In the genomic region with DNA sequence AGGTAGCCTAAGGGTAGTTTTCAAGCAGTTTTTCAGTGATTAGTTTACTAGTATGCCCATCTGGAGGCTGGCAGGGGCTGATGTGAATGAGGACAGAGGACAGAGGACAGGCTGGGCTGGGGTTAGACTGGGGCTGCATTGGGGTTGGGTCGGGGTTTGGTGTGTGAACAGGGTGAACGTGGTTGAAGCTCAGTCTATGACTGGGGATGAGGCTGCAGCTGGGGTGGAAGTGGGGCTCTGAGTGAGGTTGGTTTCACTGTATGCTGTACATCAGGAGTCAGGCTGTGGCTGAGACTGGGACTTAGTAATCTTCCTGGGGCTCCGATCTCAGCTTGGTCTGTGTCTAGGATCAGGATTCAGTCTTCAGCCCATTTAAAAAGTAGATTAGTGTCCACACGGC, we compare ENCODE assay signal across 32 cellular contexts. TPM values are rescaled to one million over a fixed set of nuclear protein-coding genes. Genes with fewer than 3 reads are reported as not detected.
A peak's percentile ranks its signal among the peaks of the same experiment; 100 is the strongest.
DNase-seq lines count a peak whose midpoint lies in the region; ATAC-seq, FAIRE-seq and TF ChIP-seq lines count a peak whose summit lies in the region.
"Had no signal": no experiment of that assay in that cellular context is flagged by ENCODE, and none has a peak within 500 bp of the region (broad histone marks: within the 10 kb centered on the region; RNA-seq: fewer than 3 reads in every experiment).

No MANE protein-coding gene starts in this region.

- peak overlapping the region; percentile 31; the same call in 1 of the 2 replicates for H2BK15ac ChIP-seq in H1 (ENCODE audit: low read length)

- peaks cover 16% of the 10 kb centered on the region; the same call in 1 of the 2 replicates for H3K9me2 ChIP-seq in GM23338 (ENCODE audit: insufficient read depth)

- no peak overlapping the region for H3K4me3 Mint-ChIP-seq in GM23338
- H3K4me3 Mint-ChIP-seq: CD4-positive, alpha-beta memory T cell had no signal

- H3K9ac ChIP-seq in H1 (replicated peaks in 1 of 4; ENCODE audit: extremely low read depth in 1 of 4, low read depth in 3 of 4, low read length in 3 of 4), result no peak overlapping the region
- H3K9ac ChIP-seq in skeletal muscle tissue (ENCODE audit: low read depth in 1 of 3, low read length in 3 of 3), result peak overlapping the region in 1 of 3 donors; percentile 16
- H3K9ac ChIP-seq: BLaER1 treated with 17β-estradiol and CSF1 and Interleukin-3, amounts not matched to agents 10 nM and 100 nM; GM23248 had no signal

- H2BK5ac ChIP-seq in H1 (ENCODE audit: low read depth, low read length), result no peak overlapping the region

- H3K27ac Mint-ChIP-seq in GM23338, result no peak overlapping the region
- H3K27ac Mint-ChIP-seq: CD4-positive, alpha-beta memory T cell had no signal

- POLR2A ChIA-PET in H1 (lab: Charles Lee; ENCODE audit: partially characterized antibody), result no interaction called here

- H3K18ac ChIP-seq in H1 (ENCODE audit: extremely low read depth, low read length), result no peak overlapping the region

- no peak overlapping the region for H3K14ac ChIP-seq in H1 (ENCODE audit: insufficient read length)

- no peaks in the 10 kb centered on the region for H3K79me1 ChIP-seq in H1 (ENCODE audit: low read depth, low read length)

- no peak overlapping the region for H3K23ac ChIP-seq in H1 (ENCODE audit: insufficient read length)

- H2BK12ac ChIP-seq in H1 (ENCODE audit: low read depth, low read length), result no peak overlapping the region

- H3K56ac ChIP-seq in H1 (replicated peaks; ENCODE audit: insufficient read length, low read depth, low read length), result no peak overlapping the region

- no peak for ATAC-seq in GM23338
- ATAC-seq in GM19351 (IDR thresholded peaks at IDR 0.05; ENCODE audit: unreplicated experiment), result no peak
- ATAC-seq: GM12878, HepG2 had no signal

- H2AFZ ChIP-seq in GM23338 (0 out of 2 replicates have a peak overlapping the region, but pooled peaks have one; percentile 14), H1 (ENCODE audit: low read length) (no peak overlapping the region)
- H2AFZ ChIP-seq: GM23248 had no signal

- no peak overlapping the region for H2AK5ac ChIP-seq in H1 (ENCODE audit: low read depth, low read length)

- H3K4me2 ChIP-seq in GM23338 (no peak overlapping the region), H1 (ENCODE audit: insufficient read depth in 1 of 2, low read depth in 2 of 2, low read length in 2 of 2) (no peak overlapping the region)
- H3K4me2 ChIP-seq: BLaER1 treated with 17β-estradiol and CSF1 and Interleukin-3, amounts not matched to agents 10 nM and 100 nM had no signal

- no peak for TF ChIP-seq EP300 in H1 (IDR thresholded peaks at IDR 0.05; ENCODE audit: borderline replicate concordance in 1 of 2, low read depth in 2 of 2, low read length in 2 of 2)

- peaks cover 4% of the 10 kb centered on the region for H3K27me3 Mint-ChIP-seq in GM23338 (ENCODE audit: insufficient read depth, low read depth, poor library complexity)

- H3K79me2 ChIP-seq in GM23338 (replicated peaks; ENCODE audit: insufficient read depth) (no peaks in the 10 kb centered on the region), H1 (ENCODE audit: control insufficient read depth in 1 of 2, insufficient read depth in 2 of 2, low read length in 2 of 2) (no peaks in the 10 kb centered on the region)

- H2BK120ac ChIP-seq in H1 (replicated peaks; ENCODE audit: low read depth, low read length), result no peak overlapping the region

- H3K36me3 Mint-ChIP-seq in GM23338 (ENCODE audit: low read depth), result no peaks in the 10 kb centered on the region
- H3K36me3 Mint-ChIP-seq: CD4-positive, alpha-beta memory T cell had no signal

- H3K27ac ChIP-seq in GM23338 (ENCODE audit: low read depth) (no peak overlapping the region), H1 (ENCODE audit: low read depth, low read length) (no peak overlapping the region), skeletal muscle tissue (ENCODE audit: low read depth, low read length) (no peak overlapping the region)
- H3K27ac ChIP-seq: 22Rv1; BLaER1 treated with 17β-estradiol and CSF1 and Interleukin-3, amounts not matched to agents 10 nM and 100 nM; GM23248; HL-60; SK-N-MC had no signal

- H3K4me1 ChIP-seq in GM23338 (ENCODE audit: insufficient read depth) (no peaks in the 10 kb centered on the region), H1 (replicated peaks in 1 of 4; ENCODE audit: control insufficient read depth in 3 of 4, insufficient read depth in 4 of 4, low read length in 3 of 4) (no peaks in the 10 kb centered on the region), skeletal muscle tissue (ENCODE audit: control insufficient read depth in 3 of 3, insufficient read depth in 3 of 3, low read length in 3 of 3) (peaks cover 20 to 34% (median 28%) of the 10 kb centered on the region in 3 donors)

- no peak overlapping the region for H4K91ac ChIP-seq in H1 (replicated peaks; ENCODE audit: insufficient read length, low read length)

- H4K8ac ChIP-seq in H1 (ENCODE audit: extremely low read depth, insufficient read depth, low read length), result no peak overlapping the region

- no peaks in the 10 kb centered on the region; the same call in 2 of the 3 replicates for H3K4me1 Mint-ChIP-seq in GM23338
- H3K4me1 Mint-ChIP-seq: CD4-positive, alpha-beta memory T cell had no signal

- WGBS in H1 (ENCODE audit: extremely low coverage in 1 of 2, insufficient coverage in 1 of 2, insufficient read length in 1 of 2, insufficient replicate concordance in 2 of 2, low coverage in 1 of 2, low lambda C conversion rate in 2 of 2, missing lambda C conversion rate in 1 of 2), 2 experiments, result 82% methylated on average over 4 of the region's 4 CpGs; no CpG with 5 or more reads in 1 of the 2 experiments

- H3K23me2 ChIP-seq in H1 (ENCODE audit: low read depth, low read length), result no peaks in the 10 kb centered on the region

- no peaks in the 10 kb centered on the region for H3K9me3 Mint-ChIP-seq in GM23338
- H3K9me3 Mint-ChIP-seq: CD4-positive, alpha-beta memory T cell had no signal

- H3K36me3 ChIP-seq in GM23338 (ENCODE audit: insufficient read depth) (no peaks in the 10 kb centered on the region), H1 (ENCODE audit: control insufficient read depth in 2 of 4, insufficient read depth in 4 of 4, low read length in 3 of 4) (no peaks in the 10 kb centered on the region), skeletal muscle tissue (ENCODE audit: control insufficient read depth in 3 of 3, insufficient read depth in 3 of 3, low read length in 3 of 3) (no peaks in the 10 kb centered on the region)
- H3K36me3 ChIP-seq: BLaER1 treated with 17β-estradiol and CSF1 and Interleukin-3, amounts not matched to agents 10 nM and 100 nM had no signal

- H3K27me3 ChIP-seq in GM23338 (ENCODE audit: insufficient read depth) (no peaks in the 10 kb centered on the region), H1 (replicated peaks in 1 of 4; ENCODE audit: control insufficient read depth in 3 of 4, extremely low read depth in 1 of 4, insufficient read depth in 3 of 4, low read length in 3 of 4) (no peaks in the 10 kb centered on the region), skeletal muscle tissue (ENCODE audit: control insufficient read depth in 3 of 3, insufficient read depth in 3 of 3, low read length in 3 of 3) (no peaks in the 10 kb centered on the region)
- H3K27me3 ChIP-seq: BLaER1 treated with 17β-estradiol and CSF1 and Interleukin-3, amounts not matched to agents 10 nM and 100 nM had no signal

- TF ChIP-seq CTCF in GM23338 (conservative IDR thresholded peaks at IDR 0.05; ENCODE audit: low read depth in 2 of 2), result no peak
- TF ChIP-seq CTCF in H1 (IDR thresholded peaks at IDR 0.05; ENCODE audit: control extremely low read depth in 1 of 3, insufficient read depth in 1 of 3, low read depth in 1 of 3, low read length in 3 of 3), result no peak

- no peak for FAIRE-seq in H1 (lab: Jason Lieb, UNC)
- FAIRE-seq: GM12878, HepG2, K562 had no signal

- TF ChIP-seq POLR2A in H1 (IDR thresholded peaks at IDR 0.05; ENCODE audit: control extremely low read depth in 1 of 2, low read depth in 2 of 2, low read length in 2 of 2), result no peak

- no peaks in the 10 kb centered on the region for H4K20me1 ChIP-seq in GM23338 (replicated peaks; ENCODE audit: insufficient read depth)
- H4K20me1 ChIP-seq in H1 (replicated peaks in 1 of 2; ENCODE audit: control insufficient read depth in 1 of 2, insufficient read depth in 2 of 2, low read length in 2 of 2), result no peaks in the 10 kb centered on the region
- H4K20me1 ChIP-seq: BLaER1 treated with 17β-estradiol and CSF1 and Interleukin-3, amounts not matched to agents 10 nM and 100 nM had no signal

- peak; percentile 49 for DNase-seq in NCI-H748 (lab: John Stamatoyannopoulos, UW; ENCODE audit: unreplicated experiment)
- no peak for DNase-seq in NCI-H748 treated with DMSO at 0.1 percent for 48 hours (lab: John Stamatoyannopoulos, UW)
- DNase-seq in GM23338 (ENCODE audit: low spot score), result no peak
- no peak for DNase-seq in H1 (ENCODE audit: low read depth in 1 of 2, low spot score in 2 of 2)
- DNase-seq in cerebellar cortex (ENCODE audit: low spot score), result no peak
- no peak for DNase-seq in stimulated activated CD4-positive, alpha-beta T cell treated with anti-CD3 and anti-CD28 coated beads, Interleukin-2, amount 100 ng/mL, for 24 hours
- DNase-seq: Caco-2; CD4-positive, alpha-beta memory T cell; DMS 273 treated with DMSO at 0.1 percent for 48 hours; DND-41; GM23248; HCEC 1CT; MM.1S; NCI-H1092; NCI-H1436; NCI-H187 treated with DMSO at 0.1 percent for 48 hours; NCI-H2107; NCI-H774; OCI-M1; SHP77 treated with DMSO at 0.1 percent for 48 hours had no signal

- H2BK20ac ChIP-seq in H1 (ENCODE audit: low read length), result no peak overlapping the region

- no peak overlapping the region for H3K4me3 ChIP-seq in GM23338
- no peak overlapping the region for H3K4me3 ChIP-seq in H1 (ENCODE audit: extremely low read depth in 1 of 4, insufficient read depth in 2 of 4, low read depth in 3 of 4, low read length in 4 of 4)
- H3K4me3 ChIP-seq in skeletal muscle tissue (ENCODE audit: low read length in 3 of 3), result peak overlapping the region; percentile 44 to 66 (median 61)
- H3K4me3 ChIP-seq: BLaER1 treated with 17β-estradiol and CSF1 and Interleukin-3, amounts not matched to agents 10 nM and 100 nM; GM12878; GM23248; K562; SK-N-MC had no signal

- no peaks in the 10 kb centered on the region; a peak in 1 of 4 replicates for H3K9me3 ChIP-seq in H1 (ENCODE audit: insufficient read depth in 2 of 2, low read depth in 1 of 2, low read length in 1 of 2)
- H3K9me3 ChIP-seq in skeletal muscle tissue (ENCODE audit: control insufficient read depth in 3 of 3, low read length in 3 of 3), result no peaks in the 10 kb centered on the region
- H3K9me3 ChIP-seq: BLaER1 treated with 17β-estradiol and CSF1 and Interleukin-3, amounts not matched to agents 10 nM and 100 nM; Caco-2 had no signal

- H4K5ac ChIP-seq in H1 (ENCODE audit: insufficient read length, low read depth, low read length), result no peak overlapping the region

- TF ChIP-seq RAD21 in H1 (IDR thresholded peaks at IDR 0.05 in 1 of 2, conservative IDR thresholded peaks at IDR 0.05 in 1 of 2; ENCODE audit: low read depth in 2 of 2, low read length in 2 of 2), result no peak

- H3F3A ChIP-seq in GM23338 (replicated peaks; ENCODE audit: low read depth), result no peaks in the 10 kb centered on the region

- H3K4ac ChIP-seq in H1 (replicated peaks; ENCODE audit: insufficient read length, low read depth, low read length), result no peak overlapping the region

- CTCF ChIA-PET in H1 (lab: Charles Lee; ENCODE audit: partially characterized antibody), result interaction anchor here (1.1 to 1.4 kb wide), 2 partner anchors 8 to 182 kb away, joined by 3 to 4 read pairs; no protein-coding TSS in a partner anchor

RNA-seq across cellular contexts. Expression of gene OR51E1, which starts 0.5 kb away (rescaled TPM):
- not detected in 2 replicates for total RNA-seq in GM23338 (2014; rRNA removed; shearing (Covaris generic))
- not detected in 2 replicates for polyA plus RNA-seq in GM23338 (2016; fragmentation: Nextera tagmentation; extraction: Ambion mirVana)
- total RNA-seq in H1 (2021; fragmentation: NEBNext Ultra II Directional; extraction: Animal tissue kit (Norgen Biotek cat#: 25700)), result not detected in 2 replicates
- polyA plus RNA-seq in H1 (2011; rRNA removed), result not detected in 2 replicates
- polyA plus RNA-seq in H1 (2011; cell fraction: cytosol; rRNA removed), result not detected
- not detected for polyA plus RNA-seq in H1 (2011; cell fraction: nucleus; rRNA removed)
- polyA plus RNA-seq in H1 (2012, experiment 1 of 2), result not detected in 4 replicates
- polyA plus RNA-seq in H1 (2012, experiment 2 of 2), result not detected
- polyA plus RNA-seq in H1 (2013, experiment 1 of 2), result not detected
- not detected for polyA plus RNA-seq in H1 (2013, experiment 2 of 2)
- polyA minus RNA-seq in H1 (2011; rRNA and poly(A)+ RNA removed), result not detected in 2 replicates
- polyA minus RNA-seq in H1 (2011; cell fraction: cytosol; rRNA and poly(A)+ RNA removed), result not detected
- polyA minus RNA-seq in H1 (2011; cell fraction: nucleus; rRNA and poly(A)+ RNA removed), result not detected
- 4.2 TPM for total RNA-seq in skeletal muscle tissue
- total RNA-seq: Caco-2; CD4-positive, alpha-beta memory T cell; GM12878; GM23248; HepG2; LHCN-M2; NCI-H460 had no signal
- polyA plus RNA-seq: CD4-positive, alpha-beta memory T cell; GM12878; GM23248; HepG2 had no signal

RNA-seq across cellular contexts. Expression of gene OR51D1, which starts 7.0 kb away (rescaled TPM):
- total RNA-seq in GM23338 (2014; rRNA removed; shearing (Covaris generic)), result not detected in 2 replicates
- polyA plus RNA-seq in GM23338 (2016; fragmentation: Nextera tagmentation; extraction: Ambion mirVana) (not detected in 2 replicates), H1 (2011; rRNA removed) (not detected in 2 replicates)
- total RNA-seq in H1 (2021; fragmentation: NEBNext Ultra II Directional; extraction: Animal tissue kit (Norgen Biotek cat#: 25700)), result not detected in 2 replicates
- not detected for polyA plus RNA-seq in H1 (2011; cell fraction: cytosol; rRNA removed)
- not detected for polyA plus RNA-seq in H1 (2011; cell fraction: nucleus; rRNA removed)
- polyA plus RNA-seq in H1 (2012, experiment 1 of 2), result not detected in 4 replicates
- not detected for polyA plus RNA-seq in H1 (2012, experiment 2 of 2)
- polyA plus RNA-seq in H1 (2013, experiment 1 of 2), result not detected
- not detected for polyA plus RNA-seq in H1 (2013, experiment 2 of 2)
- not detected in 2 replicates for polyA minus RNA-seq in H1 (2011; rRNA and poly(A)+ RNA removed)
- polyA minus RNA-seq in H1 (2011; cell fraction: cytosol; rRNA and poly(A)+ RNA removed), result not detected
- not detected for polyA minus RNA-seq in H1 (2011; cell fraction: nucleus; rRNA and poly(A)+ RNA removed)
- total RNA-seq in skeletal muscle tissue, result not detected
- total RNA-seq: Caco-2; CD4-positive, alpha-beta memory T cell; GM23248; HepG2; HT-29; K562; LHCN-M2; NCI-H460 had no signal
- polyA plus RNA-seq: CD4-positive, alpha-beta memory T cell; GM12878; GM23248; HepG2; K562 had no signal

RNA-seq across cellular contexts. Expression of gene TRIM68, which starts 36.2 kb away (rescaled TPM):
- 4.2 and 5.7 TPM in 2 replicates for total RNA-seq in GM23338 (2014; rRNA removed; shearing (Covaris generic))
- 1.6 and 2.2 TPM in 2 replicates for polyA plus RNA-seq in GM23338 (2016; fragmentation: Nextera tagmentation; extraction: Ambion mirVana)
- 5.7 and 6.2 TPM in 2 replicates for total RNA-seq in H1 (2021; fragmentation: NEBNext Ultra II Directional; extraction: Animal tissue kit (Norgen Biotek cat#: 25700))
- polyA plus RNA-seq in H1 (2011; rRNA removed), result 3.4 and 3.8 TPM in 2 replicates
- 4.6 TPM for polyA plus RNA-seq in H1 (2011; cell fraction: cytosol; rRNA removed)
- polyA plus RNA-seq in H1 (2011; cell fraction: nucleus; rRNA removed), result 5.4 TPM
- 4.7 to 6.0 TPM (median 5.4 TPM) in 4 replicates for polyA plus RNA-seq in H1 (2012, experiment 1 of 2)
- polyA plus RNA-seq in H1 (2012, experiment 2 of 2), result 2.5 TPM
- polyA plus RNA-seq in H1 (2013, experiment 1 of 2), result 3.8 TPM
- polyA plus RNA-seq in H1 (2013, experiment 2 of 2), result 3.8 TPM
- polyA minus RNA-seq in H1 (2011; rRNA and poly(A)+ RNA removed), result 4.9 and 5.1 TPM in 2 replicates
- 1.1 TPM for polyA minus RNA-seq in H1 (2011; cell fraction: cytosol; rRNA and poly(A)+ RNA removed)
- polyA minus RNA-seq in H1 (2011; cell fraction: nucleus; rRNA and poly(A)+ RNA removed), result 13.8 TPM
- total RNA-seq in skeletal muscle tissue, result 6.8 TPM
- total RNA-seq: HepG2 had no signal
- polyA plus RNA-seq: HepG2 had no signal

RNA-seq across cellular contexts. Expression of gene OR52I1, which starts 50.4 kb away (rescaled TPM):
- not detected in 2 replicates for total RNA-seq in GM23338 (2014; rRNA removed; shearing (Covaris generic))
- polyA plus RNA-seq in GM23338 (2016; fragmentation: Nextera tagmentation; extraction: Ambion mirVana), result not detected in 2 replicates
- total RNA-seq in H1 (2021; fragmentation: NEBNext Ultra II Directional; extraction: Animal tissue kit (Norgen Biotek cat#: 25700)), result not detected in 2 replicates
- not detected in 2 replicates for polyA plus RNA-seq in H1 (2011; rRNA removed)
- polyA plus RNA-seq in H1 (2011; cell fraction: cytosol; rRNA removed), result not detected
- polyA plus RNA-seq in H1 (2011; cell fraction: nucleus; rRNA removed), result not detected
- polyA plus RNA-seq in H1 (2012, experiment 1 of 2), result not detected in 4 replicates
- not detected for polyA plus RNA-seq in H1 (2012, experiment 2 of 2)
- not detected for polyA plus RNA-seq in H1 (2013, experiment 1 of 2)
- polyA plus RNA-seq in H1 (2013, experiment 2 of 2), result not detected
- not detected in 2 replicates for polyA minus RNA-seq in H1 (2011; rRNA and poly(A)+ RNA removed)
- not detected for polyA minus RNA-seq in H1 (2011; cell fraction: cytosol; rRNA and poly(A)+ RNA removed)
- not detected for polyA minus RNA-seq in H1 (2011; cell fraction: nucleus; rRNA and poly(A)+ RNA removed)
- not detected for total RNA-seq in skeletal muscle tissue
- total RNA-seq: Caco-2; CD4-positive, alpha-beta memory T cell; GM12878; GM23248; HepG2; HT-29; K562; LHCN-M2; NCI-H460 had no signal
- polyA plus RNA-seq: GM12878, GM23248, HepG2, K562 had no signal

RNA-seq across cellular contexts. Expression of gene OR51E2, which starts 53.4 kb away (rescaled TPM):
- total RNA-seq in GM23338 (2014; rRNA removed; shearing (Covaris generic)), result not detected in 2 replicates
- not detected in 2 replicates for polyA plus RNA-seq in GM23338 (2016; fragmentation: Nextera tagmentation; extraction: Ambion mirVana)
- total RNA-seq in H1 (2021; fragmentation: NEBNext Ultra II Directional; extraction: Animal tissue kit (Norgen Biotek cat#: 25700)), result not detected in 2 replicates
- polyA plus RNA-seq in H1 (2011; rRNA removed), result not detected in 2 replicates
- not detected for polyA plus RNA-seq in H1 (2011; cell fraction: cytosol; rRNA removed)
- not detected for polyA plus RNA-seq in H1 (2011; cell fraction: nucleus; rRNA removed)
- polyA plus RNA-seq in H1 (2012, experiment 1 of 2), result not detected in 4 replicates
- polyA plus RNA-seq in H1 (2012, experiment 2 of 2), result not detected
- polyA plus RNA-seq in H1 (2013, experiment 1 of 2), result not detected
- polyA plus RNA-seq in H1 (2013, experiment 2 of 2), result not detected
- polyA minus RNA-seq in H1 (2011; rRNA and poly(A)+ RNA removed), result not detected in 2 replicates
- polyA minus RNA-seq in H1 (2011; cell fraction: cytosol; rRNA and poly(A)+ RNA removed), result not detected
- polyA minus RNA-seq in H1 (2011; cell fraction: nucleus; rRNA and poly(A)+ RNA removed), result not detected
- 0.52 TPM for total RNA-seq in skeletal muscle tissue
- total RNA-seq: Caco-2; CD4-positive, alpha-beta memory T cell; GM12878; GM23248; HepG2; K562; LHCN-M2; NCI-H460 had no signal
- polyA plus RNA-seq: CD4-positive, alpha-beta memory T cell; GM12878; GM23248; HepG2; K562 had no signal

Comparison
In these comparisons a context has a peak if more than half of its experiments do, and no peak if none do; other contexts are left out.
1. H3K4me3 ChIP-seq: peak in skeletal muscle tissue (3 of 3); none in GM23338 (single experiment) and H1 (0 of 4).